Comparison of ENCODE assay signal across 9 cellular contexts in the genomic region with DNA sequence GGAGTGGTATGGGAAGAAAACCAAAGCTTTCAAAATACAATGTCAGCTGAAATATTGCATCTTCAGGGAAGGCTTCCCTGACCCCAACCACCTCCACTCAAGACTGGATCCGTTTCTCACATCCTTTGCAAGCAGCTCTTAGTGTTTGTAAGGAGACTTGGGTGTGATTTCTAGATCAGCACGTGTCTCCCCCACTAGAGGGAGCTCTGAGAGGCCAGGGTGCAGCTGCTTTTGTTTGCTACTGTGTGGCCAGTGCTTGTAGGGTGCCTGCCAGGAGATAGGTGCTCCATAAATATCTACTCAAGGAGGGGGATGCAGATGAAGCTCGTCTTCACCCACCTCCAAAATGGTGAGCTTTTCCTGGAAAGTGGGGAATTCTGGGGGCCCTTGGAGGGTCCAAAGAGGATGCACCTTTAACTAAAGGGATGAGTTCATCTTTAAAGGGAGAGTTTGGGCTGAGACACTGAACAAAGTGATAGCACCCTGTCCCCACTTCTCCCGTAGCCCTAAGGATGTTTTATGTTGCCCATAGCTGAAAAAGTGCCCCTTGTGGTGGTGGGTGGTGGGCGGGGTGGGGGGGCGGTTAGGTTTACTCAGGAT. TPM values are rescaled to one million over a fixed set of nuclear protein-coding genes. Genes with fewer than 3 reads are reported as not detected.
DNase-seq lines count a peak whose midpoint lies in the region; ATAC-seq and TF ChIP-seq lines count a peak whose summit lies in the region.
"Had no signal": no experiment of that assay in that cellular context is flagged by ENCODE, and none has a peak within 500 bp of the region (broad histone marks: within the 10 kb centered on the region; RNA-seq: fewer than 3 reads in every experiment).

No MANE protein-coding gene starts in this region.

- no peak overlapping the region for H3K27ac ChIP-seq in heart left ventricle
- H3K27ac ChIP-seq in foreskin keratinocyte = no peak overlapping the region
- H3K27ac ChIP-seq in psoas muscle = no peak overlapping the region
- H3K27ac ChIP-seq: epithelial cell of prostate had no signal

- peaks cover 0 to 11% (median 0%) of the 10 kb centered on the region in 9 donors for H3K27me3 ChIP-seq in heart left ventricle
- peaks cover 22% of the 10 kb centered on the region for H3K27me3 ChIP-seq in foreskin keratinocyte
- peaks cover 0 to 14% (median 0%) of the 10 kb centered on the region in 3 donors for H3K27me3 ChIP-seq in psoas muscle (ENCODE audit: insufficient read depth in 3 of 3, low read length in 2 of 3)

- TF ChIP-seq CTCF in heart left ventricle (IDR thresholded peaks at IDR 0.05) (peak; percentile 41 to 75 (median 56)), NB4 (IDR thresholded peaks at IDR 0.05; ENCODE audit: low read depth, low read length) (peak; percentile 93), foreskin keratinocyte (conservative IDR thresholded peaks at IDR 0.05) (peak; percentile 74), psoas muscle (IDR thresholded peaks at IDR 0.05) (peak; percentile 62)

- H3K9me3 ChIP-seq in heart left ventricle = no peaks in the 10 kb centered on the region
- H3K9me3 ChIP-seq in psoas muscle = no peaks in the 10 kb centered on the region

- H3K4me3 Mint-ChIP-seq in activated CD4-positive, alpha-beta memory T cell treated with anti-CD3 and anti-CD28 coated beads for 36 hours = no peak overlapping the region
- H3K4me3 Mint-ChIP-seq in activated T-helper 17 cell treated with anti-CD3 and anti-CD28 coated beads, Interleukin-2, amount 50 U/mL, for 72 hours = no peak overlapping the region

- POLR2A ChIA-PET in activated CD4-positive, alpha-beta memory T cell treated with anti-CD3 and anti-CD28 coated beads for 36 hours (lab: Charles Lee) = no interaction called here

- DNase-seq in heart left ventricle (peak in 3 of 5 donors; percentile 26 to 44 (median 43)), Right ventricle myocardium inferior (ENCODE audit: missing footprints) (no peak), NB4 (ENCODE audit: low read depth) (peak; percentile 66), foreskin keratinocyte (peak; percentile 10 to 37), psoas muscle (peak in 1 of 2 donors; percentile 27)
- peak; percentile 58 for DNase-seq in activated CD4-positive, alpha-beta memory T cell treated with anti-CD3 and anti-CD28 coated beads for 36 hours

- no peaks in the 10 kb centered on the region for H3K9me3 Mint-ChIP-seq in activated CD4-positive, alpha-beta memory T cell treated with anti-CD3 and anti-CD28 coated beads for 36 hours
- H3K9me3 Mint-ChIP-seq in activated T-helper 17 cell treated with anti-CD3 and anti-CD28 coated beads, Interleukin-2, amount 50 U/mL, for 72 hours = no peaks in the 10 kb centered on the region

- H3K27me3 Mint-ChIP-seq in activated CD4-positive, alpha-beta memory T cell treated with anti-CD3 and anti-CD28 coated beads for 36 hours = no peaks in the 10 kb centered on the region
- H3K27me3 Mint-ChIP-seq in activated T-helper 17 cell treated with anti-CD3 and anti-CD28 coated beads, Interleukin-2, amount 50 U/mL, for 72 hours = peaks cover 3% of the 10 kb centered on the region

- CTCF ChIA-PET in activated CD4-positive, alpha-beta memory T cell treated with anti-CD3 and anti-CD28 coated beads for 36 hours (lab: Charles Lee) = interaction anchor here (0.7 to 8.9 kb wide), 27 partner anchors 9 to 249 kb away, joined by 3 to 128 read pairs (median 4); no protein-coding TSS in a partner anchor

- 47 to 54% (median 51%) methylated on average over 5 to 6 of the region's 6 CpGs for WGBS in heart left ventricle, 4 donors
- WGBS in psoas muscle, 3 donors = 56 to 65% (median 58%) methylated on average over 6 of the region's 6 CpGs

- H3K4me3 ChIP-seq in heart left ventricle (no peak overlapping the region), NB4 (ENCODE audit: low read depth, low read length) (no peak overlapping the region), psoas muscle (no peak overlapping the region)

- ATAC-seq in heart left ventricle (peak in 1 of 4 donors; percentile 42), Right ventricle myocardium inferior (no peak), foreskin keratinocyte (peak; percentile 59), psoas muscle (peak in 3 of 4 donors; percentile 47 to 67 (median 54)), HG02970 (IDR thresholded peaks at IDR 0.05; ENCODE audit: low FRiP score, unreplicated experiment) (no peak)
- ATAC-seq in activated T-helper 17 cell treated with anti-CD3 and anti-CD28 coated beads, Interleukin-2, amount 50 U/mL, for 72 hours (replicated peaks) = no peak

- TF ChIP-seq POLR2A in heart left ventricle (IDR thresholded peaks at IDR 0.05) = no peak
- TF ChIP-seq POLR2A in NB4 (IDR thresholded peaks at IDR 0.05; ENCODE audit: extremely low read depth, insufficient read length) = no peak

- no peaks in the 10 kb centered on the region for H3K4me1 Mint-ChIP-seq in activated CD4-positive, alpha-beta memory T cell treated with anti-CD3 and anti-CD28 coated beads for 36 hours (ENCODE audit: low read depth)
- no peaks in the 10 kb centered on the region for H3K4me1 Mint-ChIP-seq in activated T-helper 17 cell treated with anti-CD3 and anti-CD28 coated beads, Interleukin-2, amount 50 U/mL, for 72 hours

- H3K27ac Mint-ChIP-seq in activated CD4-positive, alpha-beta memory T cell treated with anti-CD3 and anti-CD28 coated beads for 36 hours = no peak overlapping the region
- H3K27ac Mint-ChIP-seq in activated T-helper 17 cell treated with anti-CD3 and anti-CD28 coated beads, Interleukin-2, amount 50 U/mL, for 72 hours = no peak overlapping the region

- H3K4me1 ChIP-seq in heart left ventricle (no peaks in the 10 kb centered on the region), foreskin keratinocyte (no peaks in the 10 kb centered on the region), psoas muscle (no peaks in the 10 kb centered on the region)

- no peaks in the 10 kb centered on the region for H3K36me3 Mint-ChIP-seq in activated CD4-positive, alpha-beta memory T cell treated with anti-CD3 and anti-CD28 coated beads for 36 hours
- no peaks in the 10 kb centered on the region for H3K36me3 Mint-ChIP-seq in activated T-helper 17 cell treated with anti-CD3 and anti-CD28 coated beads, Interleukin-2, amount 50 U/mL, for 72 hours (ENCODE audit: low read depth)

- intact Hi-C loops in heart left ventricle (cut with DNase I) = loop anchor here in 9 of 10 donors (1.0 to 10.0 kb wide), 6 partner anchors 201 to 223 kb away; no protein-coding TSS in a partner anchor
- intact Hi-C loops in Right ventricle myocardium inferior (cut with DNase I) = loop anchor here (10.0 kb wide), 1 partner anchor 203 kb away; no protein-coding TSS in a partner anchor
- intact Hi-C loops in activated CD4-positive, alpha-beta memory T cell treated with anti-CD3 and anti-CD28 coated beads for 36 hours (cut with micrococcal nuclease) = loop anchor here (1.0 kb wide), 1 partner anchor 222 kb away; no protein-coding TSS in a partner anchor
- intact Hi-C loops in psoas muscle (cut with DNase I) = loop anchor here (2.0 to 5.0 kb wide), 3 partner anchors 206 to 221 kb away; no protein-coding TSS in a partner anchor

- no peaks in the 10 kb centered on the region for H3K36me3 ChIP-seq in heart left ventricle
- no peaks in the 10 kb centered on the region for H3K36me3 ChIP-seq in psoas muscle (ENCODE audit: insufficient read depth in 1 of 2, low read depth in 1 of 2)

RNA-seq across cellular contexts. Expression of a gene that starts 52.6 kb away (rescaled TPM):
- total RNA-seq in heart left ventricle (10 to 100 TPM in 5 of 9 donors, 1 to 10 TPM in 4; 5.3 to 62.1 (median 12.1) TPM), Right ventricle myocardium inferior (17.7 TPM), foreskin keratinocyte (0.18 and 0.34 TPM in 2 replicates), psoas muscle (10 to 100 TPM in 2 of 4 donors, 1 to 10 TPM in 2; 6.1 to 63.2 (median 33.4) TPM)
- polyA plus RNA-seq in heart left ventricle (1 to 10 TPM; 2.0 to 5.7 TPM), foreskin keratinocyte (0.07 and 0.12 TPM in 2 replicates), psoas muscle (10 to 100 TPM in 2 of 3 donors, 1 to 10 TPM in 1; 4.7 to 14.1 (median 11.0) TPM)
- not detected for total RNA-seq in activated CD4-positive, alpha-beta memory T cell treated with anti-CD3 and anti-CD28 coated beads for 36 hours
- not detected for total RNA-seq in activated T-helper 17 cell treated with anti-CD3 and anti-CD28 coated beads, Interleukin-2, amount 50 U/mL, for 72 hours

Comparison
In these comparisons a context has a peak if more than half of its experiments do, and no peak if none do; other contexts are left out.
1. ATAC-seq: peak in foreskin keratinocyte (single experiment) and psoas muscle (3 of 4); none in Right ventricle myocardium inferior (single experiment), activated T-helper 17 cell treated with anti-CD3 and anti-CD28 coated beads, Interleukin-2, amount 50 U/mL, for 72 hours (single experiment) and HG02970 (single experiment).
2. Peak in every context shown above with its lines, with median percentiles within 50 percentile points of each other: CTCF ChIP-seq.